In genomic region chr3:195259146-195259563, GRCh38 we compare ENCODE assay signal across 8 cellular contexts. TPM values are rescaled to one million over a fixed set of nuclear protein-coding genes. Genes with fewer than 3 reads are reported as not detected.
A peak's percentile ranks its signal among the peaks of the same experiment; 100 is the strongest.
DNase-seq lines count a peak whose midpoint lies in the region; ATAC-seq lines count a peak whose summit lies in the region.

No MANE protein-coding gene starts in this region.

- H3K9me3 ChIP-seq in adipocyte (ENCODE audit: control insufficient read depth, low read length) = no peaks in the 10 kb centered on the region
- H3K9me3 ChIP-seq in stomach smooth muscle (ENCODE audit: control insufficient read depth in 2 of 2, low read length in 2 of 2) = no peaks in the 10 kb centered on the region

- in situ Hi-C loops in G401 (cut with HindIII; ENCODE audit: low sequenced_read_pairs) = no loop called here

- DNase-seq in G401 (ENCODE audit: low spot score) = peak; percentile 51
- DNase-seq in adipocyte (ENCODE audit: low read depth) = no peak
- peak; percentile 55 for DNase-seq in iPS-NIHi7 (ENCODE audit: extremely low spot score)
- no peak for DNase-seq in stimulated activated CD4-positive, alpha-beta T cell treated with anti-CD3 and anti-CD28 coated beads, Interleukin-1b, Interleukin-23, amount 100 ng/mL, for 48 hours
- DNase-seq in NOMO-1 treated with dmso at 0.1 percent for 144 hours (lab: John Stamatoyannopoulos, UW; ENCODE audit: unreplicated experiment) = no peak

- peak overlapping the region; percentile 84 for H3K4me3 ChIP-seq in adipocyte (ENCODE audit: low read length)
- peak overlapping the region; percentile 52 to 83 for H3K4me3 ChIP-seq in stomach smooth muscle (ENCODE audit: low read length in 2 of 2)

- H3K27ac ChIP-seq in stomach smooth muscle (ENCODE audit: low read length) = peak overlapping the region; percentile 91

- no peaks in the 10 kb centered on the region for H3K36me3 ChIP-seq in adipocyte (ENCODE audit: control insufficient read depth, insufficient read depth, low read length, severe bottlenecking)
- no peaks in the 10 kb centered on the region for H3K36me3 ChIP-seq in stomach smooth muscle (ENCODE audit: control insufficient read depth in 2 of 2, insufficient read depth in 2 of 2, low read length in 2 of 2)

- ATAC-seq in HG03135 (IDR thresholded peaks at IDR 0.05; ENCODE audit: unreplicated experiment) (peak; percentile 1), HG02571 (IDR thresholded peaks at IDR 0.05; ENCODE audit: unreplicated experiment) (no peak)

- H3K27me3 ChIP-seq in adipocyte (replicated peaks; ENCODE audit: control insufficient read depth, insufficient read depth, low read length) (no peaks in the 10 kb centered on the region), stomach smooth muscle (ENCODE audit: control insufficient read depth in 1 of 2, insufficient read depth in 2 of 2, low read length in 2 of 2) (no peaks in the 10 kb centered on the region)

- H3K9ac ChIP-seq in adipocyte (ENCODE audit: low read length) (peak overlapping the region; percentile 79), stomach smooth muscle (ENCODE audit: low read length in 2 of 2) (peak overlapping the region; percentile 87 to 90)

- H3K4me1 ChIP-seq in adipocyte (ENCODE audit: control insufficient read depth, insufficient read depth, low read length) (peaks cover 14% of the 10 kb centered on the region), stomach smooth muscle (ENCODE audit: control insufficient read depth, insufficient read depth, low read length) (peaks cover 40% of the 10 kb centered on the region)

RNA-seq across cellular contexts. Expression of gene XXYLT1, which starts 11.8 kb away (rescaled TPM):
- total RNA-seq in G401 (2014; rRNA removed; shearing (Covaris generic)) = 60.7 and 80.3 TPM in 2 replicates

Comparison
In these comparisons a context has a peak if more than half of its experiments do, and no peak if none do; other contexts are left out.
1. DNase-seq: peak in G401 (single experiment) and iPS-NIHi7 (single experiment); none in adipocyte (single experiment), stimulated activated CD4-positive, alpha-beta T cell treated with anti-CD3 and anti-CD28 coated beads, Interleukin-1b, Interleukin-23, amount 100 ng/mL, for 48 hours (single experiment) and NOMO-1 treated with dmso at 0.1 percent for 144 hours (single experiment).